1 cellular context compared by ENCODE assay signal in the genomic region with DNA sequence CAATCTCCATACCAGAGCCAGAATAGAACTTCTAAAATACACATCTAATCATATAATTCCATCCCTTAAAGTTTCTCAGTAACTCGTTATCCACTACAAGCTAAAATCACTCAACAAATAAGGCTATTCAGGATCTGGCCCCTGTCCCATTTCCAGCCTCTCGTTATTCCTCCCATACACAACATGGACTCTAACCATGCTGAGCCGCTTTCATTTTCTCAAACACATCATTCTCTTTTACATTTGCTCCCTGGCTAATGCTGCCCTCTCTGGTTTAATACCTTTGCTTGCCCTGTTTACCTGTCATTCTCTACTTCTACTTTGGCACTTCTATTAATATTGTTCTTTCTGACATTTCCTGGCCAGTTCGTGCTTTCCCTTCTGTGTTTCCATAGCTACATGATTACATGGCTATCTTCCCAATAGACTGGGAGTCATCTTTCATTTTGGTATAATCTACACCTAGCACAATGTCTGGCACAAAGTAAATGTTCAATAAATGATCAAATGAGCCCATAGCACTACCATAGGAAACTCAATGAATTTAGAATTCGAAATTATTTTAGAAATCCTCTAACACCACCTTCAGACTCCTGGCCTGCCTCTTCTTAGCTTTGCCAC.
TF ChIP-seq lines count a peak whose summit lies in the region.

No MANE protein-coding gene starts in this region.

TF ChIP-seq in GM12878, 131 proteins besides CTCF, POLR2A, EP300 and RAD21 (continued from another document and continues in another):
- TF ChIP-seq, protein P1, sequence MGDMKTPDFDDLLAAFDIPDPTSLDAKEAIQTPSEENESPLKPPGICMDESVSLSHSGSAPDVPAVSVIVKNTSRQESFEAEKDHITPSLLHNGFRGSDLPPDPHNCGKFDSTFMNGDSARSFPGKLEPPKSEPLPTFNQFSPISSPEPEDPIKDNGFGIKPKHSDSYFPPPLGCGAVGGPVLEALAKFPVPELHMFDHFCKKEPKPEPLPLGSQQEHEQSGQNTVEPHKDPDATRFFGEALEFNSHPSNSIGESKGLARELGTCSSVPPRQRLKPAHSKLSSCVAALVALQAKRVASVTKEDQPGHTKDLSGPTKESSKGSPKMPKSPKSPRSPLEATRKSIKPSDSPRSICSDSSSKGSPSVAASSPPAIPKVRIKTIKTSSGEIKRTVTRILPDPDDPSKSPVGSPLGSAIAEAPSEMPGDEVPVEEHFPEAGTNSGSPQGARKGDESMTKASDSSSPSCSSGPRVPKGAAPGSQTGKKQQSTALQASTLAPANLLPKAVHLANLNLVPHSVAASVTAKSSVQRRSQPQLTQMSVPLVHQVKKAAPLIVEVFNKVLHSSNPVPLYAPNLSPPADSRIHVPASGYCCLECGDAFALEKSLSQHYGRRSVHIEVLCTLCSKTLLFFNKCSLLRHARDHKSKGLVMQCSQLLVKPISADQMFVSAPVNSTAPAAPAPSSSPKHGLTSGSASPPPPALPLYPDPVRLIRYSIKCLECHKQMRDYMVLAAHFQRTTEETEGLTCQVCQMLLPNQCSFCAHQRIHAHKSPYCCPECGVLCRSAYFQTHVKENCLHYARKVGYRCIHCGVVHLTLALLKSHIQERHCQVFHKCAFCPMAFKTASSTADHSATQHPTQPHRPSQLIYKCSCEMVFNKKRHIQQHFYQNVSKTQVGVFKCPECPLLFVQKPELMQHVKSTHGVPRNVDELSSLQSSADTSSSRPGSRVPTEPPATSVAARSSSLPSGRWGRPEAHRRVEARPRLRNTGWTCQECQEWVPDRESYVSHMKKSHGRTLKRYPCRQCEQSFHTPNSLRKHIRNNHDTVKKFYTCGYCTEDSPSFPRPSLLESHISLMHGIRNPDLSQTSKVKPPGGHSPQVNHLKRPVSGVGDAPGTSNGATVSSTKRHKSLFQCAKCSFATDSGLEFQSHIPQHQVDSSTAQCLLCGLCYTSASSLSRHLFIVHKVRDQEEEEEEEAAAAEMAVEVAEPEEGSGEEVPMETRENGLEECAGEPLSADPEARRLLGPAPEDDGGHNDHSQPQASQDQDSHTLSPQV (IDR thresholded peaks at IDR 0.05) = 0 out of 2 replicates have a peak, but pooled peaks have one; percentile 27
- TF ChIP-seq, protein P2, sequence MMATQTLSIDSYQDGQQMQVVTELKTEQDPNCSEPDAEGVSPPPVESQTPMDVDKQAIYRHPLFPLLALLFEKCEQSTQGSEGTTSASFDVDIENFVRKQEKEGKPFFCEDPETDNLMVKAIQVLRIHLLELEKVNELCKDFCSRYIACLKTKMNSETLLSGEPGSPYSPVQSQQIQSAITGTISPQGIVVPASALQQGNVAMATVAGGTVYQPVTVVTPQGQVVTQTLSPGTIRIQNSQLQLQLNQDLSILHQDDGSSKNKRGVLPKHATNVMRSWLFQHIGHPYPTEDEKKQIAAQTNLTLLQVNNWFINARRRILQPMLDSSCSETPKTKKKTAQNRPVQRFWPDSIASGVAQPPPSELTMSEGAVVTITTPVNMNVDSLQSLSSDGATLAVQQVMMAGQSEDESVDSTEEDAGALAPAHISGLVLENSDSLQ (IDR thresholded peaks at IDR 0.05) = 0 out of 2 replicates have a peak, but pooled peaks have one; percentile 29
- no peak for TF ChIP-seq SMAD5 (IDR thresholded peaks at IDR 0.05; ENCODE audit: low read depth)
- TF ChIP-seq GABPA (IDR thresholded peaks at IDR 0.05; ENCODE audit: low read depth) = no peak
- no peak for TF ChIP-seq CBX3 (IDR thresholded peaks at IDR 0.05; ENCODE audit: borderline replicate concordance, low read depth)
- no peak for TF ChIP-seq EZH2 (IDR thresholded peaks at IDR 0.05; ENCODE audit: borderline replicate concordance, control insufficient read depth, low read depth, low read length)
- TF ChIP-seq, protein P3, sequence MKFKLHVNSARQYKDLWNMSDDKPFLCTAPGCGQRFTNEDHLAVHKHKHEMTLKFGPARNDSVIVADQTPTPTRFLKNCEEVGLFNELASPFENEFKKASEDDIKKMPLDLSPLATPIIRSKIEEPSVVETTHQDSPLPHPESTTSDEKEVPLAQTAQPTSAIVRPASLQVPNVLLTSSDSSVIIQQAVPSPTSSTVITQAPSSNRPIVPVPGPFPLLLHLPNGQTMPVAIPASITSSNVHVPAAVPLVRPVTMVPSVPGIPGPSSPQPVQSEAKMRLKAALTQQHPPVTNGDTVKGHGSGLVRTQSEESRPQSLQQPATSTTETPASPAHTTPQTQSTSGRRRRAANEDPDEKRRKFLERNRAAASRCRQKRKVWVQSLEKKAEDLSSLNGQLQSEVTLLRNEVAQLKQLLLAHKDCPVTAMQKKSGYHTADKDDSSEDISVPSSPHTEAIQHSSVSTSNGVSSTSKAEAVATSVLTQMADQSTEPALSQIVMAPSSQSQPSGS (IDR thresholded peaks at IDR 0.05; ENCODE audit: low read length) = 0 out of 2 replicates have a peak, but pooled peaks have one; percentile 22
- no peak for TF ChIP-seq FOS (IDR thresholded peaks at IDR 0.05; ENCODE audit: borderline replicate concordance, extremely low read depth, insufficient read length)
- no peak for TF ChIP-seq SPI1 (IDR thresholded peaks at IDR 0.05; ENCODE audit: borderline replicate concordance, insufficient read depth, low read depth, low read length)
- no peak for TF ChIP-seq BMI1 (IDR thresholded peaks at IDR 0.05; ENCODE audit: borderline replicate concordance)
- peak; percentile 55 to 68 for TF ChIP-seq IKZF2 (IDR thresholded peaks at IDR 0.05)
- TF ChIP-seq, protein P4, sequence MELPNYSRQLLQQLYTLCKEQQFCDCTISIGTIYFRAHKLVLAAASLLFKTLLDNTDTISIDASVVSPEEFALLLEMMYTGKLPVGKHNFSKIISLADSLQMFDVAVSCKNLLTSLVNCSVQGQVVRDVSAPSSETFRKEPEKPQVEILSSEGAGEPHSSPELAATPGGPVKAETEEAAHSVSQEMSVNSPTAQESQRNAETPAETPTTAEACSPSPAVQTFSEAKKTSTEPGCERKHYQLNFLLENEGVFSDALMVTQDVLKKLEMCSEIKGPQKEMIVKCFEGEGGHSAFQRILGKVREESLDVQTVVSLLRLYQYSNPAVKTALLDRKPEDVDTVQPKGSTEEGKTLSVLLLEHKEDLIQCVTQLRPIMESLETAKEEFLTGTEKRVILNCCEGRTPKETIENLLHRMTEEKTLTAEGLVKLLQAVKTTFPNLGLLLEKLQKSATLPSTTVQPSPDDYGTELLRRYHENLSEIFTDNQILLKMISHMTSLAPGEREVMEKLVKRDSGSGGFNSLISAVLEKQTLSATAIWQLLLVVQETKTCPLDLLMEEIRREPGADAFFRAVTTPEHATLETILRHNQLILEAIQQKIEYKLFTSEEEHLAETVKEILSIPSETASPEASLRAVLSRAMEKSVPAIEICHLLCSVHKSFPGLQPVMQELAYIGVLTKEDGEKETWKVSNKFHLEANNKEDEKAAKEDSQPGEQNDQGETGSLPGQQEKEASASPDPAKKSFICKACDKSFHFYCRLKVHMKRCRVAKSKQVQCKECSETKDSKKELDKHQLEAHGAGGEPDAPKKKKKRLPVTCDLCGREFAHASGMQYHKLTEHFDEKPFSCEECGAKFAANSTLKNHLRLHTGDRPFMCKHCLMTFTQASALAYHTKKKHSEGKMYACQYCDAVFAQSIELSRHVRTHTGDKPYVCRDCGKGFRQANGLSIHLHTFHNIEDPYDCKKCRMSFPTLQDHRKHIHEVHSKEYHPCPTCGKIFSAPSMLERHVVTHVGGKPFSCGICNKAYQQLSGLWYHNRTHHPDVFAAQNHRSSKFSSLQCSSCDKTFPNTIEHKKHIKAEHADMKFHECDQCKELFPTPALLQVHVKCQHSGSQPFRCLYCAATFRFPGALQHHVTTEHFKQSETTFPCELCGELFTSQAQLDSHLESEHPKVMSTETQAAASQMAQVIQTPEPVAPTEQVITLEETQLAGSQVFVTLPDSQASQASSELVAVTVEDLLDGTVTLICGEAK (IDR thresholded peaks at IDR 0.05; ENCODE audit: borderline replicate concordance) = no peak
- TF ChIP-seq, protein P5, sequence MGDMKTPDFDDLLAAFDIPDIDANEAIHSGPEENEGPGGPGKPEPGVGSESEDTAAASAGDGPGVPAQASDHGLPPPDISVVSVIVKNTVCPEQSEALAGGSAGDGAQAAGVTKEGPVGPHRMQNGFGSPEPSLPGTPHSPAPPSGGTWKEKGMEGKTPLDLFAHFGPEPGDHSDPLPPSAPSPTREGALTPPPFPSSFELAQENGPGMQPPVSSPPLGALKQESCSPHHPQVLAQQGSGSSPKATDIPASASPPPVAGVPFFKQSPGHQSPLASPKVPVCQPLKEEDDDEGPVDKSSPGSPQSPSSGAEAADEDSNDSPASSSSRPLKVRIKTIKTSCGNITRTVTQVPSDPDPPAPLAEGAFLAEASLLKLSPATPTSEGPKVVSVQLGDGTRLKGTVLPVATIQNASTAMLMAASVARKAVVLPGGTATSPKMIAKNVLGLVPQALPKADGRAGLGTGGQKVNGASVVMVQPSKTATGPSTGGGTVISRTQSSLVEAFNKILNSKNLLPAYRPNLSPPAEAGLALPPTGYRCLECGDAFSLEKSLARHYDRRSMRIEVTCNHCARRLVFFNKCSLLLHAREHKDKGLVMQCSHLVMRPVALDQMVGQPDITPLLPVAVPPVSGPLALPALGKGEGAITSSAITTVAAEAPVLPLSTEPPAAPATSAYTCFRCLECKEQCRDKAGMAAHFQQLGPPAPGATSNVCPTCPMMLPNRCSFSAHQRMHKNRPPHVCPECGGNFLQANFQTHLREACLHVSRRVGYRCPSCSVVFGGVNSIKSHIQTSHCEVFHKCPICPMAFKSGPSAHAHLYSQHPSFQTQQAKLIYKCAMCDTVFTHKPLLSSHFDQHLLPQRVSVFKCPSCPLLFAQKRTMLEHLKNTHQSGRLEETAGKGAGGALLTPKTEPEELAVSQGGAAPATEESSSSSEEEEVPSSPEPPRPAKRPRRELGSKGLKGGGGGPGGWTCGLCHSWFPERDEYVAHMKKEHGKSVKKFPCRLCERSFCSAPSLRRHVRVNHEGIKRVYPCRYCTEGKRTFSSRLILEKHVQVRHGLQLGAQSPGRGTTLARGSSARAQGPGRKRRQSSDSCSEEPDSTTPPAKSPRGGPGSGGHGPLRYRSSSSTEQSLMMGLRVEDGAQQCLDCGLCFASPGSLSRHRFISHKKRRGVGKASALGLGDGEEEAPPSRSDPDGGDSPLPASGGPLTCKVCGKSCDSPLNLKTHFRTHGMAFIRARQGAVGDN (IDR thresholded peaks at IDR 0.05) = peak; percentile 45; the same call in 1 of the 2 replicates
- TF ChIP-seq ATF7 (IDR thresholded peaks at IDR 0.05; ENCODE audit: low read depth) = 0 out of 2 replicates have a peak, but pooled peaks have one; percentile 15
- TF ChIP-seq POU2F2 (IDR thresholded peaks at IDR 0.05; ENCODE audit: borderline replicate concordance, low read depth, low read length) = 0 out of 3 replicates have a peak, but pooled peaks have one; percentile 19
- TF ChIP-seq RELA (IDR thresholded peaks at IDR 0.05; ENCODE audit: borderline replicate concordance, partially characterized antibody) = no peak
- TF ChIP-seq, protein P6, sequence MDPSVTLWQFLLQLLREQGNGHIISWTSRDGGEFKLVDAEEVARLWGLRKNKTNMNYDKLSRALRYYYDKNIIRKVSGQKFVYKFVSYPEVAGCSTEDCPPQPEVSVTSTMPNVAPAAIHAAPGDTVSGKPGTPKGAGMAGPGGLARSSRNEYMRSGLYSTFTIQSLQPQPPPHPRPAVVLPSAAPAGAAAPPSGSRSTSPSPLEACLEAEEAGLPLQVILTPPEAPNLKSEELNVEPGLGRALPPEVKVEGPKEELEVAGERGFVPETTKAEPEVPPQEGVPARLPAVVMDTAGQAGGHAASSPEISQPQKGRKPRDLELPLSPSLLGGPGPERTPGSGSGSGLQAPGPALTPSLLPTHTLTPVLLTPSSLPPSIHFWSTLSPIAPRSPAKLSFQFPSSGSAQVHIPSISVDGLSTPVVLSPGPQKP (IDR thresholded peaks at IDR 0.05; ENCODE audit: low read depth, low read length) = no peak
- TF ChIP-seq, protein P7, sequence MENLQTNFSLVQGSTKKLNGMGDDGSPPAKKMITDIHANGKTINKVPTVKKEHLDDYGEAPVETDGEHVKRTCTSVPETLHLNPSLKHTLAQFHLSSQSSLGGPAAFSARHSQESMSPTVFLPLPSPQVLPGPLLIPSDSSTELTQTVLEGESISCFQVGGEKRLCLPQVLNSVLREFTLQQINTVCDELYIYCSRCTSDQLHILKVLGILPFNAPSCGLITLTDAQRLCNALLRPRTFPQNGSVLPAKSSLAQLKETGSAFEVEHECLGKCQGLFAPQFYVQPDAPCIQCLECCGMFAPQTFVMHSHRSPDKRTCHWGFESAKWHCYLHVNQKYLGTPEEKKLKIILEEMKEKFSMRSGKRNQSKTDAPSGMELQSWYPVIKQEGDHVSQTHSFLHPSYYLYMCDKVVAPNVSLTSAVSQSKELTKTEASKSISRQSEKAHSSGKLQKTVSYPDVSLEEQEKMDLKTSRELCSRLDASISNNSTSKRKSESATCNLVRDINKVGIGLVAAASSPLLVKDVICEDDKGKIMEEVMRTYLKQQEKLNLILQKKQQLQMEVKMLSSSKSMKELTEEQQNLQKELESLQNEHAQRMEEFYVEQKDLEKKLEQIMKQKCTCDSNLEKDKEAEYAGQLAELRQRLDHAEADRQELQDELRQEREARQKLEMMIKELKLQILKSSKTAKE (IDR thresholded peaks at IDR 0.05; ENCODE audit: low read depth, poor library complexity, severe bottlenecking) = peak; percentile 25
- peak; percentile 60 for TF ChIP-seq NBN (IDR thresholded peaks at IDR 0.05)
- TF ChIP-seq, protein P8, sequence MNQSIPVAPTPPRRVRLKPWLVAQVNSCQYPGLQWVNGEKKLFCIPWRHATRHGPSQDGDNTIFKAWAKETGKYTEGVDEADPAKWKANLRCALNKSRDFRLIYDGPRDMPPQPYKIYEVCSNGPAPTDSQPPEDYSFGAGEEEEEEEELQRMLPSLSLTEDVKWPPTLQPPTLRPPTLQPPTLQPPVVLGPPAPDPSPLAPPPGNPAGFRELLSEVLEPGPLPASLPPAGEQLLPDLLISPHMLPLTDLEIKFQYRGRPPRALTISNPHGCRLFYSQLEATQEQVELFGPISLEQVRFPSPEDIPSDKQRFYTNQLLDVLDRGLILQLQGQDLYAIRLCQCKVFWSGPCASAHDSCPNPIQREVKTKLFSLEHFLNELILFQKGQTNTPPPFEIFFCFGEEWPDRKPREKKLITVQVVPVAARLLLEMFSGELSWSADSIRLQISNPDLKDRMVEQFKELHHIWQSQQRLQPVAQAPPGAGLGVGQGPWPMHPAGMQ (IDR thresholded peaks at IDR 0.05; ENCODE audit: borderline replicate concordance) = 0 out of 2 replicates have a peak, but pooled peaks have one; percentile 30
- 0 out of 2 replicates have a peak, but pooled peaks have one; percentile 12 for TF ChIP-seq ZNF217 (IDR thresholded peaks at IDR 0.05)
- TF ChIP-seq IKZF1 (conservative IDR thresholded peaks at IDR 0.05) = no peak
- TF ChIP-seq, protein P9, sequence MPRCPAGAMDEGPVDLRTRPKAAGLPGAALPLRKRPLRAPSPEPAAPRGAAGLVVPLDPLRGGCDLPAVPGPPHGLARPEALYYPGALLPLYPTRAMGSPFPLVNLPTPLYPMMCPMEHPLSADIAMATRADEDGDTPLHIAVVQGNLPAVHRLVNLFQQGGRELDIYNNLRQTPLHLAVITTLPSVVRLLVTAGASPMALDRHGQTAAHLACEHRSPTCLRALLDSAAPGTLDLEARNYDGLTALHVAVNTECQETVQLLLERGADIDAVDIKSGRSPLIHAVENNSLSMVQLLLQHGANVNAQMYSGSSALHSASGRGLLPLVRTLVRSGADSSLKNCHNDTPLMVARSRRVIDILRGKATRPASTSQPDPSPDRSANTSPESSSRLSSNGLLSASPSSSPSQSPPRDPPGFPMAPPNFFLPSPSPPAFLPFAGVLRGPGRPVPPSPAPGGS (IDR thresholded peaks at IDR 0.05; ENCODE audit: borderline replicate concordance, insufficient read depth, low read depth, low read length, poor library complexity, severe bottlenecking) = no peak
